10 cellular contexts compared by ENCODE assay signal in the genomic region with DNA sequence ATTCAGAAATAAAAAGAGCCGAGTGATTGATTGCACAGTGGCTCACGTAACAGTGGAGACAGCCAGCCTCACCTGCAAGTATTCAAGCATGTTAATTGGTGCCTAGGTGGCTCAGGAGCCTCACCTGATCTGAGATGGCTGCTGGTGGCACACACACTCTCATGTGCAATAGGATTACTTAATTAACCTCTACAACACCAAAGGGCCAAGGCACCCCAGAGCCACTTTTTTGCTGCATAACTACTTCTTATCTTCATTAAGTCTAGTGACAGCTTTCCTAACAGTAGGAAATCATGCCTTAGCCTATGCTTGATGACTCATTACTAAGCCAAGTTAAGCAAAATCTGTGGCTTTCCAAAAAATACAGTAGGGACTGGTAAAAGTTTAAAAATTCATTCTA.
A peak's percentile ranks its signal among the peaks of the same experiment; 100 is the strongest.
DNase-seq lines count a peak whose midpoint lies in the region; ATAC-seq and TF ChIP-seq lines count a peak whose summit lies in the region.
"Had no signal": no experiment of that assay in that cellular context is flagged by ENCODE, and none has a peak within 500 bp of the region (broad histone marks: within the 10 kb centered on the region; RNA-seq: fewer than 3 reads in every experiment).

No MANE protein-coding gene starts in this region.

- ATAC-seq in PC-3 (peak; percentile 45), body of pancreas (no peak)
- no peak for ATAC-seq in activated CD4-positive, alpha-beta T cell treated with anti-CD3 and anti-CD28 coated beads for 36 hours

- H3K79me2 ChIP-seq in PC-3 (ENCODE audit: low read length), result no peaks in the 10 kb centered on the region

- H3K27me3 Mint-ChIP-seq in activated CD4-positive, alpha-beta T cell treated with anti-CD3 and anti-CD28 coated beads for 36 hours, result peaks cover 7% of the 10 kb centered on the region

- no peak for TF ChIP-seq CTCF in AG10803 (conservative IDR thresholded peaks at IDR 0.05; ENCODE audit: low read length)
- TF ChIP-seq CTCF in PC-3 (conservative IDR thresholded peaks at IDR 0.05; ENCODE audit: low read depth, low read length), result no peak
- no peak for TF ChIP-seq CTCF in fibroblast of the aortic adventitia (IDR thresholded peaks at IDR 0.05; ENCODE audit: insufficient read depth, low read length)
- TF ChIP-seq CTCF in body of pancreas (IDR thresholded peaks at IDR 0.05), result no peak

- H3K27me3 ChIP-seq in PC-3 (ENCODE audit: low read length) (no peaks in the 10 kb centered on the region), body of pancreas (no peaks in the 10 kb centered on the region)
- H3K27me3 ChIP-seq: spleen had no signal

- no peak overlapping the region for H3K4me3 Mint-ChIP-seq in activated CD4-positive, alpha-beta T cell treated with anti-CD3 and anti-CD28 coated beads for 36 hours

- peak overlapping the region; percentile 92 for H3K27ac ChIP-seq in PC-3 (ENCODE audit: low read length)
- H3K27ac ChIP-seq in body of pancreas, result no peak overlapping the region
- H3K27ac ChIP-seq: spleen had no signal

- H3K9me2 ChIP-seq in PC-3 (replicated peaks; ENCODE audit: low read length), result no peaks in the 10 kb centered on the region

- POLR2A ChIA-PET in PC-3 (lab: Charles Lee; ENCODE audit: unreplicated experiment), result no interaction called here
- POLR2A ChIA-PET in activated CD4-positive, alpha-beta T cell treated with anti-CD3 and anti-CD28 coated beads for 36 hours (lab: Charles Lee), result no interaction called here

- H3K9me3 ChIP-seq in PC-3 (ENCODE audit: low read length) (no peaks in the 10 kb centered on the region), body of pancreas (no peaks in the 10 kb centered on the region)
- H3K9me3 ChIP-seq: spleen had no signal

- H3K27ac Mint-ChIP-seq in activated CD4-positive, alpha-beta T cell treated with anti-CD3 and anti-CD28 coated beads for 36 hours, result no peak overlapping the region

- TF ChIP-seq POLR2A in body of pancreas (IDR thresholded peaks at IDR 0.05), result no peak

- intact Hi-C loops in PC-3 (cut with micrococcal nuclease) (no loop called here), body of pancreas (cut with DNase I) (no loop called here)
- intact Hi-C loops in activated CD4-positive, alpha-beta T cell treated with anti-CD3 and anti-CD28 coated beads for 36 hours (cut with DNase I, micrococcal nuclease), result no loop called here

- 42 to 59% methylated on average over 2 of the region's 2 CpGs for WGBS in body of pancreas, 2 donors

- H3K4me2 ChIP-seq in PC-3 (ENCODE audit: low read length), result peak overlapping the region; percentile 75

- no peaks in the 10 kb centered on the region for H3F3A ChIP-seq in PC-3 (ENCODE audit: low read length, unreplicated experiment)

- H3K4me3 ChIP-seq in AG10803 (ENCODE audit: low read length) (no peak overlapping the region), PC-3 (ENCODE audit: low read length) (peak overlapping the region; percentile 46; the same call in 1 of the 2 replicates), fibroblast of the aortic adventitia (ENCODE audit: low read depth, low read length) (no peak overlapping the region), body of pancreas (no peak overlapping the region)
- H3K4me3 ChIP-seq: spleen had no signal

- DNase-seq in AG10803 (ENCODE audit: low read depth) (peak; percentile 31), H4 (ENCODE audit: low spot score) (peak; percentile 21), PC-3 (no peak), fibroblast of the aortic adventitia (ENCODE audit: low read depth) (peak; percentile 67), body of pancreas (no peak), epidermal melanocyte (ENCODE audit: insufficient read length, low spot score) (no peak), AG08396 (ENCODE audit: low spot score) (no peak)
- no peak for DNase-seq in activated CD4-positive, alpha-beta T cell treated with anti-CD3 and anti-CD28 coated beads for 36 hours
- DNase-seq: activated T-cell treated with anti-CD3 and anti-CD28 coated beads, Interleukin-2, amount 50 U/mL, for 48 hours; spleen had no signal

- no TSS peak for BruUV-seq in PC-3 (replicated peaks; lab: Mats Ljungman, UMichigan)

- no peaks in the 10 kb centered on the region for H3K36me3 Mint-ChIP-seq in activated CD4-positive, alpha-beta T cell treated with anti-CD3 and anti-CD28 coated beads for 36 hours (ENCODE audit: low read depth)

- H3K4me1 Mint-ChIP-seq in activated CD4-positive, alpha-beta T cell treated with anti-CD3 and anti-CD28 coated beads for 36 hours, result peaks cover 9% of the 10 kb centered on the region

- no peaks in the 10 kb centered on the region for H3K36me3 ChIP-seq in PC-3 (ENCODE audit: low read depth, low read length)
- no peaks in the 10 kb centered on the region for H3K36me3 ChIP-seq in body of pancreas (replicated peaks in 1 of 2; ENCODE audit: insufficient read depth in 1 of 2, low read depth in 2 of 2)
- H3K36me3 ChIP-seq: spleen had no signal

- CTCF ChIA-PET in PC-3 (lab: Charles Lee), result no interaction called here
- CTCF ChIA-PET in activated CD4-positive, alpha-beta T cell treated with anti-CD3 and anti-CD28 coated beads for 36 hours (lab: Charles Lee), result interaction anchor here (1.6 kb wide), 1 partner anchor 27 kb away, joined by 9 read pairs; no protein-coding TSS in a partner anchor

- H4K20me1 ChIP-seq in PC-3 (ENCODE audit: low read length), result no peaks in the 10 kb centered on the region

- H3K9ac ChIP-seq in PC-3 (ENCODE audit: low read length), result peak overlapping the region; percentile 56; the same call in 1 of the 2 replicates

- H3K9me3 Mint-ChIP-seq in activated CD4-positive, alpha-beta T cell treated with anti-CD3 and anti-CD28 coated beads for 36 hours (ENCODE audit: low read depth), result no peaks in the 10 kb centered on the region

- peaks cover 17% of the 10 kb centered on the region for H3K4me1 ChIP-seq in PC-3 (ENCODE audit: insufficient read depth, low read length)
- no peaks in the 10 kb centered on the region for H3K4me1 ChIP-seq in body of pancreas
- H3K4me1 ChIP-seq: spleen had no signal

- H2AFZ ChIP-seq in PC-3 (ENCODE audit: low read length), result no peak overlapping the region

Comparison
In these comparisons a context has a peak if more than half of its experiments do, and no peak if none do; other contexts are left out.
1. DNase-seq: peak in AG10803 (single experiment), H4 (single experiment) and fibroblast of the aortic adventitia (single experiment); none in PC-3 (single experiment), body of pancreas (0 of 4), epidermal melanocyte (single experiment), AG08396 (single experiment) and activated CD4-positive, alpha-beta T cell treated with anti-CD3 and anti-CD28 coated beads for 36 hours (single experiment).